ENCODE assay signal across 22 cellular contexts in the genomic region with DNA sequence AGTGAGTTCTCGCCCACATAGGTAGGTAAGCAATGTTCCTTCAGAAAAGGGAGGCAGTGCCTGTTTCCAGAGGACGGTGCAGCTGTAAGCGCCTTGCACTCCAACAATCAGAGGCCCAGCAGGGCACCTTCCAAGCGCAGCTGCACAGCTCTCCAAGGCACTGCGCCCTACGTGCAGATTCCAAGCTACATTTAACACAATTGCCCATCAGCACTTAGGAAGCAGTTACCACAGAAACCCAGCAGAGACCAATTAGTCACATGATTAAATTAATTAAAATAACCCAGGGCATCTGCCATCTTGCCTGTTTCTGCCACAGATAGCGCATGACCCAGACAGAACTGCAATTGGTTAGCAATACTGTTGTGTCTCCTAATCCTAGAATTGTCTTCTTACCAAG.
DNase-seq lines count a peak whose midpoint lies in the region; ATAC-seq, FAIRE-seq and TF ChIP-seq lines count a peak whose summit lies in the region.
"Had no signal": no experiment of that assay in that cellular context is flagged by ENCODE, and none has a peak within 500 bp of the region (broad histone marks: within the 10 kb centered on the region; RNA-seq: fewer than 3 reads in every experiment).

No MANE protein-coding gene starts in this region.

- no peak overlapping the region for H3K9ac ChIP-seq in endodermal cell (ENCODE audit: extremely low read depth, low read length, poor library complexity, severe bottlenecking)

- H3K4me1 ChIP-seq in endodermal cell (ENCODE audit: control insufficient read depth, insufficient read depth, low read length) (no peaks in the 10 kb centered on the region), thyroid gland (peaks cover 0 to 4% of the 10 kb centered on the region in 2 donors)
- H3K4me1 ChIP-seq: breast epithelium, upper lobe of left lung had no signal

- H3K36me3 ChIP-seq in endodermal cell (ENCODE audit: control insufficient read depth, insufficient read depth, low read length) = no peaks in the 10 kb centered on the region
- no peaks in the 10 kb centered on the region for H3K36me3 ChIP-seq in thyroid gland
- H3K36me3 ChIP-seq: breast epithelium, right atrium auricular region, upper lobe of left lung had no signal

- H3K4me3 ChIP-seq in endodermal cell (ENCODE audit: low read length) = no peak overlapping the region
- H3K4me3 ChIP-seq in thyroid gland (replicated peaks in 1 of 3) = no peak overlapping the region
- H3K4me3 ChIP-seq: breast epithelium, right atrium auricular region, upper lobe of left lung had no signal

- no peak for ATAC-seq in Right ventricle myocardium inferior
- ATAC-seq: activated CD8-positive, alpha-beta T cell treated with anti-CD3 and anti-CD28 coated beads for 36 hours; T-cell had no signal

- H3K9me3 Mint-ChIP-seq in endodermal cell = no peaks in the 10 kb centered on the region
- H3K9me3 Mint-ChIP-seq: activated CD8-positive, alpha-beta T cell treated with anti-CD3 and anti-CD28 coated beads for 36 hours; T-cell had no signal

- no peaks in the 10 kb centered on the region for H3K36me3 Mint-ChIP-seq in endodermal cell (ENCODE audit: low read depth)
- H3K36me3 Mint-ChIP-seq: T-cell had no signal

- no peaks in the 10 kb centered on the region for H3K9me3 ChIP-seq in endodermal cell (ENCODE audit: control insufficient read depth, low read length)
- no peaks in the 10 kb centered on the region for H3K9me3 ChIP-seq in thyroid gland
- H3K9me3 ChIP-seq: breast epithelium, right atrium auricular region, upper lobe of left lung had no signal

- H3K27me3 Mint-ChIP-seq in endodermal cell (ENCODE audit: insufficient read depth) = peaks cover 2% of the 10 kb centered on the region

- DNase-seq in Ammon's horn (ENCODE audit: low spot score) = peak; percentile 23
- peak; percentile 98 for DNase-seq in NCI-H146 (lab: John Stamatoyannopoulos, UW)
- DNase-seq in NCI-H345 treated with DMSO at 0.1 percent for 48 hours (lab: John Stamatoyannopoulos, UW; ENCODE audit: unreplicated experiment) = peak; percentile 91
- no peak for DNase-seq in endodermal cell
- DNase-seq in CD1c-positive myeloid dendritic cell (ENCODE audit: extremely low spot score) = no peak
- no peak for DNase-seq in thyroid gland
- no peak for DNase-seq in Right ventricle myocardium inferior (ENCODE audit: missing footprints)
- DNase-seq in urothelium cell line (ENCODE audit: low spot score) = no peak
- DNase-seq: activated CD4-positive, CD25-positive, alpha-beta regulatory T cell treated with anti-CD3 and anti-CD28 coated beads, Interleukin-2, amount 50 U/mL, for 72 hours; activated CD8-positive, alpha-beta T cell treated with anti-CD3 and anti-CD28 coated beads for 36 hours; activated gamma-delta T cell; C1 segment of cervical spinal cord; NCI-H1694; NCI-H524 treated with DMSO at 0.1 percent for 48 hours; SHP77; T-cell; upper lobe of left lung had no signal

- H3K4me3 Mint-ChIP-seq in endodermal cell = no peak overlapping the region
- H3K4me3 Mint-ChIP-seq: activated CD8-positive, alpha-beta T cell treated with anti-CD3 and anti-CD28 coated beads for 36 hours; T-cell had no signal

- TF ChIP-seq CTCF in endodermal cell (conservative IDR thresholded peaks at IDR 0.05) = no peak
- TF ChIP-seq CTCF in thyroid gland (IDR thresholded peaks at IDR 0.05) = no peak

- 92 to 94% methylated on average over 3 to 7 of the region's 7 CpGs for WGBS in endodermal cell (ENCODE audit: insufficient coverage in 1 of 2, insufficient read length in 1 of 2), 2 experiments
- 89 to 98% methylated on average over 7 of the region's 7 CpGs for WGBS in thyroid gland, 2 donors

- intact Hi-C loops in thyroid gland (cut with DNase I) = no loop called here
- intact Hi-C loops in Right ventricle myocardium inferior (cut with DNase I) = no loop called here

- no peak overlapping the region for H3K27ac Mint-ChIP-seq in endodermal cell
- H3K27ac Mint-ChIP-seq: activated CD8-positive, alpha-beta T cell treated with anti-CD3 and anti-CD28 coated beads for 36 hours; T-cell had no signal

- H3K27me3 ChIP-seq in endodermal cell (ENCODE audit: control insufficient read depth, insufficient read depth, low read length, poor library complexity, severe bottlenecking) (no peaks in the 10 kb centered on the region), thyroid gland (no peaks in the 10 kb centered on the region)
- H3K27me3 ChIP-seq: breast epithelium, right atrium auricular region, upper lobe of left lung had no signal

- no peaks in the 10 kb centered on the region for H3K4me1 Mint-ChIP-seq in endodermal cell
- H3K4me1 Mint-ChIP-seq: T-cell had no signal

- no peak for FAIRE-seq in urothelium cell line (lab: Jason Lieb, UNC)
- FAIRE-seq: colon, endometrium, H1 had no signal

- no peak for TF ChIP-seq POLR2A in thyroid gland (IDR thresholded peaks at IDR 0.05)

- H3K27ac ChIP-seq in endodermal cell (ENCODE audit: low read depth, low read length) (peak overlapping the region; percentile 81), thyroid gland (no peak overlapping the region)
- H3K27ac ChIP-seq: breast epithelium, right atrium auricular region, upper lobe of left lung had no signal

Comparison
In these comparisons a context has a peak if more than half of its experiments do, and no peak if none do; other contexts are left out.
1. DNase-seq: peak in Ammon's horn (single experiment), NCI-H146 (single experiment) and NCI-H345 treated with DMSO at 0.1 percent for 48 hours (single experiment); none in endodermal cell (single experiment), CD1c-positive myeloid dendritic cell (single experiment), thyroid gland (0 of 2), Right ventricle myocardium inferior (single experiment) and urothelium cell line (single experiment).